ENCODE assay signal across 14 cellular contexts in genomic region chr19:49141352-49141751, GRCh38. TPM values are rescaled to one million over a fixed set of nuclear protein-coding genes. Genes with fewer than 3 reads are reported as not detected.
"Had no signal": no experiment of that assay in that cellular context is flagged by ENCODE, and none has a peak within 500 bp of the region (broad histone marks: within the 10 kb centered on the region; RNA-seq: fewer than 3 reads in every experiment).

No MANE protein-coding gene starts in this region.

- H3K4me3 Mint-ChIP-seq: activated naive CD4-positive, alpha-beta T cell treated with anti-CD3 and anti-CD28 coated beads for 36 hours; memory B cell had no signal

- H3K27ac ChIP-seq: left ventricle myocardium inferior, ovary, suprapubic skin, upper lobe of right lung had no signal

- H3K27ac Mint-ChIP-seq: activated naive CD4-positive, alpha-beta T cell treated with anti-CD3 and anti-CD28 coated beads for 36 hours; activated T-helper 17 cell treated with anti-CD3 and anti-CD28 coated beads, Interleukin-2, amount 50 U/mL, for 72 hours; memory B cell had no signal

- ATAC-seq: activated T-helper 17 cell treated with anti-CD3 and anti-CD28 coated beads, Interleukin-2, amount 50 U/mL, for 72 hours; sciatic nerve; stimulated activated naive CD8-positive, alpha-beta T cell treated with anti-CD3 and anti-CD28 coated beads, Interleukin-15, Interleukin-2, amounts not matched to agents 100 U/mL and 50 U/mL, for 24 hours; upper lobe of right lung had no signal

- H3K27me3 ChIP-seq: ovary, suprapubic skin, upper lobe of right lung had no signal

- H3K4me3 ChIP-seq: left ventricle myocardium inferior, ovary, suprapubic skin, upper lobe of right lung had no signal

- H3K9me3 Mint-ChIP-seq: activated naive CD4-positive, alpha-beta T cell treated with anti-CD3 and anti-CD28 coated beads for 36 hours; activated T-helper 17 cell treated with anti-CD3 and anti-CD28 coated beads, Interleukin-2, amount 50 U/mL, for 72 hours; memory B cell had no signal

- H3K36me3 ChIP-seq: left ventricle myocardium inferior, ovary, suprapubic skin, upper lobe of right lung had no signal

- H3K9me3 ChIP-seq: left ventricle myocardium inferior, ovary, suprapubic skin, upper lobe of right lung had no signal

- DNase-seq: activated naive CD4-positive, alpha-beta T cell treated with anti-CD3 and anti-CD28 coated beads for 36 hours; hypothalamus; left ventricle myocardium inferior; ovary; stimulated activated naive CD8-positive, alpha-beta T cell treated with anti-CD3 and anti-CD28 coated beads, Interleukin-15, Interleukin-2, amounts not matched to agents 100 U/mL and 50 U/mL, for 24 hours; upper lobe of right lung had no signal

RNA-seq across cellular contexts. Expression of gene HRC, which starts 13.8 kb away (rescaled TPM):
- total RNA-seq: activated CD8-positive, alpha-beta memory T cell treated with anti-CD3 and anti-CD28 coated beads for 36 hours; activated naive CD4-positive, alpha-beta T cell treated with anti-CD3 and anti-CD28 coated beads for 36 hours; activated T-helper 17 cell treated with anti-CD3 and anti-CD28 coated beads, Interleukin-2, amount 50 U/mL, for 72 hours; kidney epithelial cell; T-helper 2 cell treated with Interferon-gamma antibody and Interleukin-4, amounts not matched to agents 100 ng/mL and 5 ng/mL, for 36 hours had no signal
- polyA plus RNA-seq: neural cell had no signal
